ENCODE assay signal across 2 cellular contexts in the genomic region with DNA sequence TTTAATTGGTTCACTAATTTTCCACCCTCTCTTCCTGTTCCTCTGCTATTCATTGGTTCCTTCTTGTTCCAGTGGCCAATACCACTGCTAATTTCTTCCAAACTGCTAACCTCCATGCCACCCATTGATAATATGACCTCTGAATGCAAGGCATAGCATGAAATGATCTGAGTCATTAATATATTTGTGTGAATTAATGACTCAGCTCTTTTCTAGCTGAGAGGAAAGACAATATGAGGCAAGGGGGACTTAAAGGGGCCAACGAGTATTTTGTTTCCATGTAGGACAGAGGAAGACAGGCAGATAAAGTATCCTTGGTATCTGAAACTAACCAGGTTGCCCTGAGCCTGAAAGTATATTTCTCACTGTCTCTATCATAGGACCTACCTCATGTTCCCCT.
A peak's percentile ranks its signal among the peaks of the same experiment; 100 is the strongest.
TF ChIP-seq lines count a peak whose summit lies in the region.

No MANE protein-coding gene starts in this region.

TF ChIP-seq in HepG2, 621 proteins besides CTCF, POLR2A, EP300 and RAD21 (continued from another document):
- no peak for TF ChIP-seq ZNF337 (CRISPR knock-in tag; IDR thresholded peaks at IDR 0.05; ENCODE audit: borderline replicate concordance, low read depth)
- TF ChIP-seq MAFF (IDR thresholded peaks at IDR 0.05; ENCODE audit: low read depth, low read length), result peak; percentile 58
TF ChIP-seq in HepG2: peak in this region for 3.

TF ChIP-seq in WTC11, 78 proteins besides CTCF, POLR2A, EP300 and RAD21 (continued from another document):
- TF ChIP-seq JAZF1 (CRISPR knock-in tag; IDR thresholded peaks at IDR 0.05) (no peak), E2F5 (CRISPR knock-in tag; IDR thresholded peaks at IDR 0.05) (no peak), NR2C2 (CRISPR knock-in tag; IDR thresholded peaks at IDR 0.05) (no peak), CREB1 (CRISPR knock-in tag; IDR thresholded peaks at IDR 0.05) (no peak), ETV6 (CRISPR knock-in tag; IDR thresholded peaks at IDR 0.05) (no peak), HMGA2 (CRISPR knock-in tag; IDR thresholded peaks at IDR 0.05) (no peak), TCF7 (CRISPR knock-in tag; IDR thresholded peaks at IDR 0.05; ENCODE audit: low read depth) (no peak)
- TF ChIP-seq, protein P1, sequence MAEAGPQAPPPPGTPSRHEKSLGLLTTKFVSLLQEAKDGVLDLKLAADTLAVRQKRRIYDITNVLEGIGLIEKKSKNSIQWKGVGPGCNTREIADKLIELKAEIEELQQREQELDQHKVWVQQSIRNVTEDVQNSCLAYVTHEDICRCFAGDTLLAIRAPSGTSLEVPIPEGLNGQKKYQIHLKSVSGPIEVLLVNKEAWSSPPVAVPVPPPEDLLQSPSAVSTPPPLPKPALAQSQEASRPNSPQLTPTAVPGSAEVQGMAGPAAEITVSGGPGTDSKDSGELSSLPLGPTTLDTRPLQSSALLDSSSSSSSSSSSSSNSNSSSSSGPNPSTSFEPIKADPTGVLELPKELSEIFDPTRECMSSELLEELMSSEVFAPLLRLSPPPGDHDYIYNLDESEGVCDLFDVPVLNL (CRISPR knock-in tag; IDR thresholded peaks at IDR 0.05; ENCODE audit: borderline replicate concordance, low read depth), result no peak
